Comparison of ENCODE assay signal across 8 cellular contexts in genomic region chr5:76826416-76826815, GRCh38. TPM values are rescaled to one million over a fixed set of nuclear protein-coding genes. Genes with fewer than 3 reads are reported as not detected.
DNase-seq lines count a peak whose midpoint lies in the region; ATAC-seq, FAIRE-seq and TF ChIP-seq lines count a peak whose summit lies in the region.
"Not testable (repeated sequence)": the region's sequence is repeated elsewhere in the genome, so short reads cannot be mapped to it uniquely, and the experiment has no call there.
"Had no signal": no experiment of that assay in that cellular context is flagged by ENCODE, and none has a peak within 500 bp of the region (broad histone marks: within the 10 kb centered on the region; RNA-seq: fewer than 3 reads in every experiment).

No MANE protein-coding gene starts in this region.

- H3K27ac ChIP-seq in Panc1 (ENCODE audit: low read length) (peak overlapping the region; percentile 23; the same call in 1 of the 2 replicates), mucosa of rectum (ENCODE audit: low read depth in 2 of 2, low read length in 2 of 2) (peak overlapping the region; percentile 13 to 52)
- H3K27ac ChIP-seq in astrocyte (ENCODE audit: low read depth, low read length); foreskin keratinocyte; liver (ENCODE audit: low read depth in 1 of 2, low read length in 2 of 2): not testable (repeated sequence)

- peak overlapping the region; percentile 59 for H3K27ac Mint-ChIP-seq in Calu3 (ENCODE audit: unreplicated experiment)
- H3K27ac Mint-ChIP-seq in astrocyte (ENCODE audit: unreplicated experiment), result peak overlapping the region; percentile 19

- H3K4me1 Mint-ChIP-seq in Calu3 (ENCODE audit: low read depth, unreplicated experiment) (peaks cover 56% of the 10 kb centered on the region), astrocyte (ENCODE audit: low read depth, unreplicated experiment) (peaks cover 24% of the 10 kb centered on the region)

- H3K4me1 ChIP-seq in Panc1 (ENCODE audit: control insufficient read depth, insufficient read depth, low read length), result peaks cover 31% of the 10 kb centered on the region
- H3K4me1 ChIP-seq in astrocyte (ENCODE audit: insufficient read depth, low read length), result peaks cover 17% of the 10 kb centered on the region
- peaks cover 33% of the 10 kb centered on the region for H3K4me1 ChIP-seq in foreskin keratinocyte
- H3K4me1 ChIP-seq in liver (ENCODE audit: control insufficient read depth in 4 of 4, insufficient read depth in 4 of 4, low read length in 3 of 4), result peaks cover 3 to 11% (median 6%) of the 10 kb centered on the region in 4 donors
- peaks cover 10 to 23% of the 10 kb centered on the region in 2 donors for H3K4me1 ChIP-seq in mucosa of rectum (ENCODE audit: control insufficient read depth in 2 of 2, insufficient read depth in 2 of 2, low read length in 2 of 2)

- DNase-seq in Calu3; Panc1 (ENCODE audit: low read depth, low spot score); astrocyte (ENCODE audit: low read depth); foreskin keratinocyte: not testable (repeated sequence)

- H3K27me3 Mint-ChIP-seq in Calu3 (ENCODE audit: unreplicated experiment); astrocyte (ENCODE audit: low read depth, unreplicated experiment): not testable (repeated sequence)

- H3K36me3 ChIP-seq in Panc1 (ENCODE audit: control insufficient read depth, insufficient read depth, low read length); astrocyte (ENCODE audit: insufficient read depth, low read length); liver (ENCODE audit: control insufficient read depth in 4 of 4, insufficient read depth in 3 of 4, low read depth in 1 of 4, low read length in 3 of 4); mucosa of rectum (ENCODE audit: control insufficient read depth in 2 of 2, insufficient read depth in 2 of 2, low read length in 2 of 2): not testable (repeated sequence)

- H3K9me3 ChIP-seq in Panc1 (ENCODE audit: control insufficient read depth, insufficient read depth, low read depth, low read length); astrocyte (ENCODE audit: insufficient read depth, low read depth, low read length); liver (ENCODE audit: control insufficient read depth in 4 of 4, low read length in 3 of 4); mucosa of rectum (ENCODE audit: control insufficient read depth in 2 of 2, low read length in 2 of 2): not testable (repeated sequence)

- ATAC-seq in Panc1, foreskin keratinocyte: not testable (repeated sequence)

- H4K20me1 ChIP-seq in astrocyte (ENCODE audit: insufficient read depth, low read length), result not testable (repeated sequence)

- H3K4me3 ChIP-seq in Panc1 (ENCODE audit: low read depth in 2 of 2, low read length in 2 of 2); astrocyte (ENCODE audit: insufficient read depth, low read depth, low read length); liver (ENCODE audit: low read depth in 1 of 3, low read length in 3 of 3); mucosa of rectum (ENCODE audit: low read length in 2 of 2): not testable (repeated sequence)

- H2AFZ ChIP-seq in astrocyte (ENCODE audit: low read depth, low read length), result not testable (repeated sequence)

- POLR2A ChIA-PET in Panc1 (lab: Charles Lee), result not testable (repeated sequence)

- not testable (repeated sequence) for TF ChIP-seq CTCF in Calu3 (IDR thresholded peaks at IDR 0.05; ENCODE audit: unreplicated experiment); Panc1 (IDR thresholded peaks at IDR 0.05); astrocyte (IDR thresholded peaks at IDR 0.05; ENCODE audit: insufficient read depth, low read depth, low read length); liver (IDR thresholded peaks at IDR 0.05; ENCODE audit: low read depth, low read length, missing input control)
- peak; percentile 7 for TF ChIP-seq CTCF in foreskin keratinocyte (conservative IDR thresholded peaks at IDR 0.05)

- not testable (repeated sequence) for TF ChIP-seq RAD21 in liver (IDR thresholded peaks at IDR 0.05)

- not testable (repeated sequence) for FAIRE-seq in astrocyte (lab: Jason Lieb, UNC)

- intact Hi-C loops in Calu3 (cut with micrococcal nuclease; ENCODE audit: unreplicated experiment); Panc1 (cut with micrococcal nuclease; ENCODE audit: unreplicated experiment): not testable (repeated sequence)

- not testable (repeated sequence) for H3K27me3 ChIP-seq in Panc1 (ENCODE audit: control insufficient read depth, insufficient read depth, low read length); astrocyte (ENCODE audit: insufficient read depth, low read length); foreskin keratinocyte; liver (ENCODE audit: control insufficient read depth in 4 of 4, insufficient read depth in 4 of 4, low read length in 3 of 4); mucosa of rectum (ENCODE audit: control insufficient read depth in 2 of 2, insufficient read depth in 2 of 2, low read length in 2 of 2)

- peaks cover 74% of the 10 kb centered on the region for H3K79me2 ChIP-seq in astrocyte (ENCODE audit: insufficient read depth, low read length)

- not testable (repeated sequence) for H3K4me2 ChIP-seq in astrocyte (ENCODE audit: low read length)

- not testable (repeated sequence) for BruUV-seq in Calu3 (replicated peaks; lab: Mats Ljungman, UMichigan); Panc1 (replicated peaks; lab: Mats Ljungman, UMichigan)

- CTCF ChIA-PET in Calu3 (lab: Charles Lee), result interaction anchor here (0.6 kb wide), 1 partner anchor 114 kb away, joined by 5 read pairs; no protein-coding TSS in a partner anchor
- CTCF ChIA-PET in Panc1 (lab: Charles Lee), result not testable (repeated sequence)

- in situ Hi-C loops in Panc1 (cut with HindIII; ENCODE audit: low pct_unique_long_range_greater_than_20kb, low sequenced_read_pairs), result not testable (repeated sequence)

- H3K9ac ChIP-seq in astrocyte (ENCODE audit: low read length); liver (ENCODE audit: low read depth in 1 of 2, low read length in 2 of 2); mucosa of rectum (ENCODE audit: low read depth in 1 of 2, low read length in 2 of 2): not testable (repeated sequence)

- H3K36me3 Mint-ChIP-seq in Calu3 (ENCODE audit: insufficient read depth, unreplicated experiment), result peaks cover 71% of the 10 kb centered on the region
- not testable (repeated sequence) for H3K36me3 Mint-ChIP-seq in astrocyte (ENCODE audit: low read depth, unreplicated experiment)

- H3K4me3 Mint-ChIP-seq in Calu3 (ENCODE audit: low read depth, unreplicated experiment), result peak overlapping the region; percentile 29
- not testable (repeated sequence) for H3K4me3 Mint-ChIP-seq in astrocyte (ENCODE audit: unreplicated experiment)

- not testable (repeated sequence) for H3K9me3 Mint-ChIP-seq in Calu3 (ENCODE audit: low read depth, unreplicated experiment); astrocyte (ENCODE audit: unreplicated experiment)

TF ChIP-seq in liver, 16 proteins besides CTCF, POLR2A, EP300 and RAD21:
- TF ChIP-seq HNF4A (conservative IDR thresholded peaks at IDR 0.05), result peak; percentile 37 to 46

RNA-seq across cellular contexts. Expression of gene F2RL1, which starts 7.6 kb away (rescaled TPM):
- total RNA-seq in Calu3 (2022), result 122 and 147 TPM in 2 replicates
- total RNA-seq in Panc1 (2021; ENCODE audit: unreplicated experiment), result 65.9 TPM
- 26.8 TPM for polyA plus RNA-seq in Panc1 (2012; ENCODE audit: insufficient read length)
- 140 and 164 TPM in 2 replicates for total RNA-seq in astrocyte
- 72.4 and 77.5 TPM in 2 replicates for total RNA-seq in foreskin keratinocyte
- 32.8 and 36.8 TPM in 2 replicates for polyA plus RNA-seq in foreskin keratinocyte
- 1 to 10 TPM; 3.1 to 3.8 TPM for total RNA-seq in liver
- polyA plus RNA-seq in liver, result 1 to 10 TPM; 7.7 to 8.9 TPM

RNA-seq across cellular contexts. Expression of gene S100Z, which starts 23.4 kb away (rescaled TPM):
- not detected in 2 replicates for total RNA-seq in Calu3 (2022)
- not detected for total RNA-seq in Panc1 (2021; ENCODE audit: unreplicated experiment)
- polyA plus RNA-seq in Panc1 (2012; ENCODE audit: insufficient read length), result not detected
- total RNA-seq in astrocyte, result not detected in 2 replicates
- total RNA-seq in foreskin keratinocyte, result not detected in 2 replicates
- polyA plus RNA-seq in foreskin keratinocyte, result not detected in 2 replicates
- total RNA-seq in liver, result under 1 TPM; 0.33 TPM
- polyA plus RNA-seq in liver, result under 1 TPM in 1 of 2 donors, not detected in 1; 0.05 TPM
- total RNA-seq: CD8-positive, alpha-beta T cell; HepG2 had no signal

Comparison
In these comparisons a context has a peak if more than half of its experiments do, and no peak if none do; other contexts are left out.
1. RNA of gene F2RL1, which starts 7.6 kb away (total RNA-seq): 140 to 164 TPM in astrocyte, 122 to 147 TPM in Calu3, 72.4 to 77.5 TPM in foreskin keratinocyte and 65.9 TPM in Panc1 (single experiment); 3.1 to 3.8 TPM in liver; every median in the first group is over 10 times any median in the second.